1 cellular context compared by ENCODE assay signal in the genomic region with DNA sequence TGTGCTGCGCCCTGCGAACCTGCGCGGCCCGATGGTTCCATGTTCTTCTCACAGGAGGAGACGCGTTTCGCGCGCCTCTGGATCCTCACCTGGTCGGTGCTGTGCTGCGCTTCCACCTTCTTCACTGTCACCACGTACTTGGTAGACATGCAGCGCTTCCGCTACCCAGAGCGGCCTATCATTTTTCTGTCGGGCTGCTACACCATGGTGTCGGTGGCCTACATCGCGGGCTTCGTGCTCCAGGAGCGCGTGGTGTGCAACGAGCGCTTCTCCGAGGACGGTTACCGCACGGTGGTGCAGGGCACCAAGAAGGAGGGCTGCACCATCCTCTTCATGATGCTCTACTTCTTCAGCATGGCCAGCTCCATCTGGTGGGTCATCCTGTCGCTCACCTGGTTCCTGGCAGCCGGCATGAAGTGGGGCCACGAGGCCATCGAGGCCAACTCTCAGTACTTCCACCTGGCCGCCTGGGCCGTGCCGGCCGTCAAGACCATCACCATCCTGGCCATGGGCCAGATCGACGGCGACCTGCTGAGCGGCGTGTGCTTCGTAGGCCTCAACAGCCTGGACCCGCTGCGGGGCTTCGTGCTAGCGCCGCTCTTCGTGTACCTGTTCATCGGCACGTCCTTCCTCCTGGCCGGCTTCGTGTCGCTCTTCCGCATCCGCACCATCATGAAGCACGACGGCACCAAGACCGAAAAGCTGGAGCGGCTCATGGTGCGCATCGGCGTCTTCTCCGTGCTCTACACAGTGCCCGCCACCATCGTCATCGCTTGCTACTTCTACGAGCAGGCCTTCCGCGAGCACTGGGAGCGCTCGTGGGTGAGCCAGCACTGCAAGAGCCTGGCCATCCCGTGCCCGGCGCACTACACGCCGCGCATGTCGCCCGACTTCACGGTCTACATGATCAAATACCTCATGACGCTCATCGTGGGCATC.
TF ChIP-seq lines count a peak whose summit lies in the region.

No MANE protein-coding gene starts in this region.

TF ChIP-seq in WTC11, 78 proteins besides CTCF, POLR2A, EP300 and RAD21 (continued from another document and continues in another):
- TF ChIP-seq PRDM15 (CRISPR knock-in tag; IDR thresholded peaks at IDR 0.05) (peak; percentile 39), ZNF317 (CRISPR knock-in tag; IDR thresholded peaks at IDR 0.05; ENCODE audit: borderline replicate concordance, low read depth) (0 out of 2 replicates have a peak, but pooled peaks have one; percentile 8), FOXJ3 (CRISPR knock-in tag; IDR thresholded peaks at IDR 0.05; ENCODE audit: borderline replicate concordance) (no peak), ARID4B (CRISPR knock-in tag; IDR thresholded peaks at IDR 0.05; ENCODE audit: borderline replicate concordance) (peak; percentile 95), ZNF219 (CRISPR knock-in tag; IDR thresholded peaks at IDR 0.05; ENCODE audit: borderline replicate concordance) (no peak; the same call in 1 of the 2 replicates), ZNF121 (CRISPR knock-in tag; IDR thresholded peaks at IDR 0.05) (peak; percentile 15; the same call in 1 of the 2 replicates), NFE2L1 (CRISPR knock-in tag; IDR thresholded peaks at IDR 0.05) (peak; percentile 85), ATF3 (CRISPR knock-in tag; conservative IDR thresholded peaks at IDR 0.05) (0 out of 2 replicates have a peak, but pooled peaks have one; percentile 15), MLX (CRISPR knock-in tag; IDR thresholded peaks at IDR 0.05) (no peak), JAZF1 (CRISPR knock-in tag; IDR thresholded peaks at IDR 0.05) (no peak), ZNF671 (CRISPR knock-in tag; IDR thresholded peaks at IDR 0.05) (no peak), NR1H2 (CRISPR knock-in tag; IDR thresholded peaks at IDR 0.05) (peak; percentile 65), HMGXB4 (CRISPR knock-in tag; IDR thresholded peaks at IDR 0.05) (peak; percentile 42; the same call in 1 of the 2 replicates), NFYB (CRISPR knock-in tag; conservative IDR thresholded peaks at IDR 0.05; ENCODE audit: low read depth) (peak; percentile 48), FOXP1 (CRISPR knock-in tag; IDR thresholded peaks at IDR 0.05; ENCODE audit: borderline replicate concordance) (peak; percentile 94), CBFB (CRISPR knock-in tag; IDR thresholded peaks at IDR 0.05; ENCODE audit: low read depth) (peak; percentile 61; the same call in 1 of the 2 replicates), KAT7 (CRISPR knock-in tag; IDR thresholded peaks at IDR 0.05; ENCODE audit: borderline replicate concordance) (0 out of 2 replicates have a peak, but pooled peaks have one; percentile 27), CDX4 (CRISPR knock-in tag; IDR thresholded peaks at IDR 0.05; ENCODE audit: borderline replicate concordance) (no peak), ELF4 (CRISPR knock-in tag; IDR thresholded peaks at IDR 0.05; ENCODE audit: low read depth) (peak; percentile 75; the same call in 1 of the 2 replicates), ZNF423 (CRISPR knock-in tag; IDR thresholded peaks at IDR 0.05) (no peak), ATF1 (CRISPR knock-in tag; IDR thresholded peaks at IDR 0.05) (no peak), ZNF416 (CRISPR knock-in tag; IDR thresholded peaks at IDR 0.05) (no peak), ZBTB43 (CRISPR knock-in tag; IDR thresholded peaks at IDR 0.05) (peak; percentile 90; the same call in 1 of the 2 replicates)
- TF ChIP-seq, protein P1, sequence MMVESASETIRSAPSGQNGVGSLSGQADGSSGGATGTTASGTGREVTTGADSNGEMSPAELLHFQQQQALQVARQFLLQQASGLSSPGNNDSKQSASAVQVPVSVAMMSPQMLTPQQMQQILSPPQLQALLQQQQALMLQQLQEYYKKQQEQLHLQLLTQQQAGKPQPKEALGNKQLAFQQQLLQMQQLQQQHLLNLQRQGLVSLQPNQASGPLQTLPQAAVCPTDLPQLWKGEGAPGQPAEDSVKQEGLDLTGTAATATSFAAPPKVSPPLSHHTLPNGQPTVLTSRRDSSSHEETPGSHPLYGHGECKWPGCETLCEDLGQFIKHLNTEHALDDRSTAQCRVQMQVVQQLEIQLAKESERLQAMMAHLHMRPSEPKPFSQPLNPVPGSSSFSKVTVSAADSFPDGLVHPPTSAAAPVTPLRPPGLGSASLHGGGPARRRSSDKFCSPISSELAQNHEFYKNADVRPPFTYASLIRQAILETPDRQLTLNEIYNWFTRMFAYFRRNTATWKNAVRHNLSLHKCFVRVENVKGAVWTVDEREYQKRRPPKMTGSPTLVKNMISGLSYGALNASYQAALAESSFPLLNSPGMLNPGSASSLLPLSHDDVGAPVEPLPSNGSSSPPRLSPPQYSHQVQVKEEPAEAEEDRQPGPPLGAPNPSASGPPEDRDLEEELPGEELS (CRISPR knock-in tag; IDR thresholded peaks at IDR 0.05): peak; percentile 91
- TF ChIP-seq, protein P2, sequence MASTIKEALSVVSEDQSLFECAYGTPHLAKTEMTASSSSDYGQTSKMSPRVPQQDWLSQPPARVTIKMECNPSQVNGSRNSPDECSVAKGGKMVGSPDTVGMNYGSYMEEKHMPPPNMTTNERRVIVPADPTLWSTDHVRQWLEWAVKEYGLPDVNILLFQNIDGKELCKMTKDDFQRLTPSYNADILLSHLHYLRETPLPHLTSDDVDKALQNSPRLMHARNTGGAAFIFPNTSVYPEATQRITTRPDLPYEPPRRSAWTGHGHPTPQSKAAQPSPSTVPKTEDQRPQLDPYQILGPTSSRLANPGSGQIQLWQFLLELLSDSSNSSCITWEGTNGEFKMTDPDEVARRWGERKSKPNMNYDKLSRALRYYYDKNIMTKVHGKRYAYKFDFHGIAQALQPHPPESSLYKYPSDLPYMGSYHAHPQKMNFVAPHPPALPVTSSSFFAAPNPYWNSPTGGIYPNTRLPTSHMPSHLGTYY (CRISPR knock-in tag; IDR thresholded peaks at IDR 0.05): no peak
- TF ChIP-seq, protein P3, sequence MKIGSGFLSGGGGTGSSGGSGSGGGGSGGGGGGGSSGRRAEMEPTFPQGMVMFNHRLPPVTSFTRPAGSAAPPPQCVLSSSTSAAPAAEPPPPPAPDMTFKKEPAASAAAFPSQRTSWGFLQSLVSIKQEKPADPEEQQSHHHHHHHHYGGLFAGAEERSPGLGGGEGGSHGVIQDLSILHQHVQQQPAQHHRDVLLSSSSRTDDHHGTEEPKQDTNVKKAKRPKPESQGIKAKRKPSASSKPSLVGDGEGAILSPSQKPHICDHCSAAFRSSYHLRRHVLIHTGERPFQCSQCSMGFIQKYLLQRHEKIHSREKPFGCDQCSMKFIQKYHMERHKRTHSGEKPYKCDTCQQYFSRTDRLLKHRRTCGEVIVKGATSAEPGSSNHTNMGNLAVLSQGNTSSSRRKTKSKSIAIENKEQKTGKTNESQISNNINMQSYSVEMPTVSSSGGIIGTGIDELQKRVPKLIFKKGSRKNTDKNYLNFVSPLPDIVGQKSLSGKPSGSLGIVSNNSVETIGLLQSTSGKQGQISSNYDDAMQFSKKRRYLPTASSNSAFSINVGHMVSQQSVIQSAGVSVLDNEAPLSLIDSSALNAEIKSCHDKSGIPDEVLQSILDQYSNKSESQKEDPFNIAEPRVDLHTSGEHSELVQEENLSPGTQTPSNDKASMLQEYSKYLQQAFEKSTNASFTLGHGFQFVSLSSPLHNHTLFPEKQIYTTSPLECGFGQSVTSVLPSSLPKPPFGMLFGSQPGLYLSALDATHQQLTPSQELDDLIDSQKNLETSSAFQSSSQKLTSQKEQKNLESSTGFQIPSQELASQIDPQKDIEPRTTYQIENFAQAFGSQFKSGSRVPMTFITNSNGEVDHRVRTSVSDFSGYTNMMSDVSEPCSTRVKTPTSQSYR (CRISPR knock-in tag; IDR thresholded peaks at IDR 0.05): peak; percentile 80
- TF ChIP-seq, protein P4, sequence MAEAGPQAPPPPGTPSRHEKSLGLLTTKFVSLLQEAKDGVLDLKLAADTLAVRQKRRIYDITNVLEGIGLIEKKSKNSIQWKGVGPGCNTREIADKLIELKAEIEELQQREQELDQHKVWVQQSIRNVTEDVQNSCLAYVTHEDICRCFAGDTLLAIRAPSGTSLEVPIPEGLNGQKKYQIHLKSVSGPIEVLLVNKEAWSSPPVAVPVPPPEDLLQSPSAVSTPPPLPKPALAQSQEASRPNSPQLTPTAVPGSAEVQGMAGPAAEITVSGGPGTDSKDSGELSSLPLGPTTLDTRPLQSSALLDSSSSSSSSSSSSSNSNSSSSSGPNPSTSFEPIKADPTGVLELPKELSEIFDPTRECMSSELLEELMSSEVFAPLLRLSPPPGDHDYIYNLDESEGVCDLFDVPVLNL (CRISPR knock-in tag; IDR thresholded peaks at IDR 0.05; ENCODE audit: borderline replicate concordance, low read depth): peak; percentile 76; the same call in 1 of the 2 replicates
